26 cellular contexts compared by ENCODE assay signal in genomic region chrX:142214081-142214480, GRCh38. TPM values are rescaled to one million over a fixed set of nuclear protein-coding genes. Genes with fewer than 3 reads are reported as not detected.
DNase-seq lines count a peak whose midpoint lies in the region; ATAC-seq, FAIRE-seq and TF ChIP-seq lines count a peak whose summit lies in the region.
"Had no signal": no experiment of that assay in that cellular context is flagged by ENCODE, and none has a peak within 500 bp of the region (broad histone marks: within the 10 kb centered on the region; RNA-seq: fewer than 3 reads in every experiment).

No MANE protein-coding gene starts in this region.

- POLR2A ChIA-PET in RWPE1 (lab: Yijun Ruan, JAX; ENCODE audit: low non-redundant PET), result no interaction called here

- H4K20me1 ChIP-seq in mammary epithelial cell (ENCODE audit: insufficient read depth, low read length), result no peaks in the 10 kb centered on the region

- H3K27ac ChIP-seq in RWPE1, result no peak overlapping the region
- H3K27ac ChIP-seq in mammary epithelial cell (ENCODE audit: insufficient read depth, low read depth, low read length), result no peak overlapping the region
- H3K27ac ChIP-seq in epithelial cell of prostate, result no peak overlapping the region
- no peak overlapping the region for H3K27ac ChIP-seq in foreskin keratinocyte
- no peak overlapping the region for H3K27ac ChIP-seq in suprapubic skin
- H3K27ac ChIP-seq in small intestine (ENCODE audit: low read depth in 1 of 2, low read length in 1 of 2), result no peak overlapping the region
- H3K27ac ChIP-seq: A549; BLaER1 treated with 17β-estradiol and CSF1 and Interleukin-3, amounts not matched to agents 10 nM and 100 nM had no signal

- no peak for TF ChIP-seq POLR2A in suprapubic skin (IDR thresholded peaks at IDR 0.05)

- no peak overlapping the region for H3K4me2 ChIP-seq in mammary epithelial cell (ENCODE audit: insufficient read depth, low read depth, low read length)
- H3K4me2 ChIP-seq: A549; BLaER1 treated with 17β-estradiol and CSF1 and Interleukin-3, amounts not matched to agents 10 nM and 100 nM; GM23338 had no signal

- H3K79me2 ChIP-seq in mammary epithelial cell (ENCODE audit: insufficient read depth, low read length), result no peaks in the 10 kb centered on the region

- BruUV-seq in mammary epithelial cell (replicated peaks; lab: Mats Ljungman, UMichigan), result no TSS peak

- ATAC-seq in foreskin keratinocyte, result no peak
- ATAC-seq: A549, GM12878, GM23338, HCT116 had no signal

- H3K4me1 ChIP-seq in mammary epithelial cell (ENCODE audit: insufficient read depth, low read length) (no peaks in the 10 kb centered on the region), foreskin keratinocyte (no peaks in the 10 kb centered on the region), suprapubic skin (no peaks in the 10 kb centered on the region), small intestine (ENCODE audit: control insufficient read depth in 2 of 2, insufficient read depth in 1 of 2, low read depth in 1 of 2, low read length in 1 of 2) (no peaks in the 10 kb centered on the region)
- H3K4me1 ChIP-seq: A549; BE2C; BLaER1 treated with 17β-estradiol and CSF1 and Interleukin-3, amounts not matched to agents 10 nM and 100 nM had no signal

- in situ Hi-C loops in mammary epithelial cell (cut with MboI; ENCODE audit: low sequenced_read_pairs in 2 of 2), result no loop called here

- TF ChIP-seq CTCF in RWPE1 (conservative IDR thresholded peaks at IDR 0.05; ENCODE audit: low read depth) (no peak), mammary epithelial cell (conservative IDR thresholded peaks at IDR 0.05 in 1 of 2, IDR thresholded peaks at IDR 0.05 in 1 of 2; ENCODE audit: extremely low read depth in 1 of 2, insufficient read depth in 1 of 2, low read depth in 1 of 2, low read length in 2 of 2) (no peak), foreskin keratinocyte (conservative IDR thresholded peaks at IDR 0.05) (no peak), suprapubic skin (IDR thresholded peaks at IDR 0.05) (no peak)

- no peak overlapping the region for H3K4me3 ChIP-seq in mammary epithelial cell (replicated peaks in 1 of 3; ENCODE audit: insufficient read depth in 1 of 3, low read depth in 2 of 3, low read length in 3 of 3)
- H3K4me3 ChIP-seq in suprapubic skin, result no peak overlapping the region
- H3K4me3 ChIP-seq in small intestine (ENCODE audit: low read depth in 1 of 2, low read length in 2 of 2), result no peak overlapping the region
- H3K4me3 ChIP-seq: A549; BLaER1 treated with 17β-estradiol and CSF1 and Interleukin-3, amounts not matched to agents 10 nM and 100 nM; GM12878; GM23338 had no signal

- CTCF ChIA-PET in RWPE1 (lab: Yijun Ruan, JAX), result no interaction called here
- CTCF ChIA-PET in mammary epithelial cell (lab: Charles Lee; ENCODE audit: low non-redundant PET), result no interaction called here

- no peaks in the 10 kb centered on the region for H3K36me3 ChIP-seq in mammary epithelial cell (ENCODE audit: insufficient read depth, low read length)
- H3K36me3 ChIP-seq in suprapubic skin, result no peaks in the 10 kb centered on the region
- no peaks in the 10 kb centered on the region for H3K36me3 ChIP-seq in small intestine (ENCODE audit: control insufficient read depth in 2 of 2, insufficient read depth in 2 of 2, low read length in 2 of 2)
- H3K36me3 ChIP-seq: BE2C; BLaER1 treated with 17β-estradiol and CSF1 and Interleukin-3, amounts not matched to agents 10 nM and 100 nM had no signal

- FAIRE-seq in small intestine (lab: Jason Lieb, UNC), result no peak
- FAIRE-seq: A549, D721Med, GM12878, GM19239 had no signal

- H3K9me3 ChIP-seq in mammary epithelial cell (replicated peaks; ENCODE audit: insufficient read depth, low read length) (peaks cover 10% of the 10 kb centered on the region), suprapubic skin (no peaks in the 10 kb centered on the region), small intestine (ENCODE audit: control insufficient read depth, low read depth) (no peaks in the 10 kb centered on the region)
- H3K9me3 ChIP-seq: A549, BE2C had no signal

- intact Hi-C loops in mammary epithelial cell (cut with micrococcal nuclease), result no loop called here

- no peaks in the 10 kb centered on the region for H3K27me3 ChIP-seq in mammary epithelial cell (ENCODE audit: insufficient read depth, low read length)
- H3K27me3 ChIP-seq in foreskin keratinocyte, result no peaks in the 10 kb centered on the region
- H3K27me3 ChIP-seq in suprapubic skin, result no peaks in the 10 kb centered on the region
- H3K27me3 ChIP-seq in small intestine (ENCODE audit: control insufficient read depth in 2 of 2, insufficient read depth in 2 of 2, low read length in 2 of 2), result no peaks in the 10 kb centered on the region
- H3K27me3 ChIP-seq: BE2C had no signal

- no peak overlapping the region for H3K9ac ChIP-seq in mammary epithelial cell (ENCODE audit: insufficient read depth, low read length)
- H3K9ac ChIP-seq: BLaER1 treated with 17β-estradiol and CSF1 and Interleukin-3, amounts not matched to agents 10 nM and 100 nM had no signal

- H2AFZ ChIP-seq in mammary epithelial cell (ENCODE audit: low read depth, low read length), result peak overlapping the region; percentile 62
- H2AFZ ChIP-seq: GM23338 had no signal

- 0% methylated on average over 1 of the region's 4 CpGs for WGBS in mammary epithelial cell (ENCODE audit: low coverage, missing lambda C conversion rate)
- 56% methylated on average over 4 of the region's 4 CpGs for WGBS in suprapubic skin
- WGBS in small intestine, 3 donors, result 70 to 74% (median 71%) methylated on average over 4 of the region's 4 CpGs

- TF ChIP-seq EP300 in suprapubic skin (IDR thresholded peaks at IDR 0.05), result no peak

- DNase-seq in RWPE1 (ENCODE audit: low spot score) (peak; percentile 0), mammary epithelial cell (no peak), epithelial cell of prostate (ENCODE audit: low read depth, low spot score) (peak; percentile 1), foreskin keratinocyte (peak; percentile 0 to 2), suprapubic skin (ENCODE audit: low spot score in 2 of 2) (no peak), NCI-H187 (lab: John Stamatoyannopoulos, UW) (no peak), small intestine (no peak)
- DNase-seq: 8988T; ACHN; AML-193; BE2C; CD4-positive, alpha-beta T cell; CD8-positive, alpha-beta memory T cell; DMS 273 treated with DMSO at 0.1 percent for 48 hours; DMS79; EL; GDM1; H9 had no signal

- dilution Hi-C loops in mammary epithelial cell (cut with HindIII; ENCODE audit: low sequenced_read_pairs), result no loop called here

RNA-seq across cellular contexts. Expression of gene MAGEC2, which starts 9.0 kb away (rescaled TPM):
- total RNA-seq in mammary epithelial cell (not detected), foreskin keratinocyte (not detected in 2 replicates), suprapubic skin (not detected)
- polyA plus RNA-seq in mammary epithelial cell (not detected), foreskin keratinocyte (not detected in 2 replicates), small intestine (not detected)
- polyA minus RNA-seq in mammary epithelial cell, result not detected
- total RNA-seq: CD4-positive, alpha-beta T cell; CD8-positive, alpha-beta memory T cell; GM12878; GM23338; H9 had no signal
- polyA plus RNA-seq: CD14-positive monocyte; CD8-positive, alpha-beta memory T cell; GM23338 had no signal

Comparison
In these comparisons a context has a peak if more than half of its experiments do, and no peak if none do; other contexts are left out.
1. DNase-seq: peak in RWPE1 (single experiment), epithelial cell of prostate (single experiment) and foreskin keratinocyte (2 of 2); none in mammary epithelial cell (single experiment), suprapubic skin (0 of 2), NCI-H187 (0 of 2) and small intestine (single experiment).